ENCODE assay signal across 8 cellular contexts in the genomic region with DNA sequence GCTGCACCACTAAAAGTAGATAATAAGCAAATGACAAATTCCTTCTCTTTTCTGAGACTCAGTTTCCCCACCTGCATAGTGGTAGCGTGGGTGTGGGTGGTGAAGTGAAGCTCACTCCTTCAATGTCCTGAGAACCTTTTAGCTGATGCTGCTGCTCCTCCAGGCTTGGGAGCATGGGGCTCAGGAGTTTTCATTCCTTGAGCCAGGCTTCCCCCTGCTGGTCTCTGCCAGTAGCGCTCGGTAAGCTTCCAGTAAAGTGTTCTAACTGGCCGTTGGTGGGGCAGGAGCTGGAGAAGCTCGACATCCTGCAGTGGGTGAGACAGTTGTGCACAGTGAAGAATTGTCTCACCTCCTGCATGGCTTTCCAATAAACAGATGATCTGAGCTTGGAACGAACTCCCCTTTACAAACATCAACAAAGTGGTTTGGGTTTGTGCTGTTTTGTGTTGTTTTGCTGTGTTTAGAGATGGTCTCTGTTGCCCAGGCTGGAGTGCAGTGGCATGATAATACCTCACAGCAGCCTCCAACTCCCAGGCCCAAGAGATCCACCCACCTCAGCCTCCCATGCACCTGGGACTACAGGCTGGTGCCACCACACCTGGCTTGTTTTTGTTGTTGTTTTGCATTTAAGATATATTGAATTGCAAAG. TPM values are rescaled to one million over a fixed set of nuclear protein-coding genes. Genes with fewer than 3 reads are reported as not detected.
DNase-seq lines count a peak whose midpoint lies in the region; ATAC-seq and TF ChIP-seq lines count a peak whose summit lies in the region.
"Had no signal": no experiment of that assay in that cellular context is flagged by ENCODE, and none has a peak within 500 bp of the region (broad histone marks: within the 10 kb centered on the region; RNA-seq: fewer than 3 reads in every experiment).

No MANE protein-coding gene starts in this region.

- no peak overlapping the region for H3K27ac Mint-ChIP-seq in activated naive CD8-positive, alpha-beta T cell treated with anti-CD3 and anti-CD28 coated beads, Interleukin-2, amount 10 ng/mL, durations not matched to agents 7 days and 5 days

- TF ChIP-seq CTCF in GM13976 (IDR thresholded peaks at IDR 0.05; ENCODE audit: borderline replicate concordance, control extremely low read depth, extremely low read depth, insufficient read depth, missing control alignments) (peak; percentile 96), SU-DHL-6 (IDR thresholded peaks at IDR 0.05; ENCODE audit: insufficient read depth, low read length, poor library complexity, severe bottlenecking) (peak; percentile 71), heart left ventricle (IDR thresholded peaks at IDR 0.05) (peak; percentile 77 to 89 (median 86))

- no peaks in the 10 kb centered on the region for H3K36me3 Mint-ChIP-seq in activated naive CD8-positive, alpha-beta T cell treated with anti-CD3 and anti-CD28 coated beads, Interleukin-2, amount 10 ng/mL, durations not matched to agents 7 days and 5 days

- H2AFZ ChIP-seq in SU-DHL-6 (ENCODE audit: low read depth, low read length, severe bottlenecking), result no peak overlapping the region

- ATAC-seq in HG02571 (IDR thresholded peaks at IDR 0.05; ENCODE audit: unreplicated experiment) (peak; percentile 88), heart left ventricle (peak; percentile 79 to 98 (median 94))
- peak; percentile 92 for ATAC-seq in activated naive CD8-positive, alpha-beta T cell treated with anti-CD3 and anti-CD28 coated beads, Interleukin-2, amount 10 ng/mL, durations not matched to agents 7 days and 5 days (ENCODE audit: low read depth)

- DNase-seq in GM13976 (ENCODE audit: low spot score) (peak; percentile 78), NAMALWA (ENCODE audit: low spot score) (peak; percentile 81), heart left ventricle (peak; percentile 74 to 86 (median 82)), retina (peak; percentile 83)
- DNase-seq in activated naive CD8-positive, alpha-beta T cell treated with anti-CD3 and anti-CD28 coated beads, Interleukin-2, amount 10 ng/mL, durations not matched to agents 7 days and 5 days, result peak; percentile 71

- H3K4me3 Mint-ChIP-seq in activated naive CD8-positive, alpha-beta T cell treated with anti-CD3 and anti-CD28 coated beads, Interleukin-2, amount 10 ng/mL, durations not matched to agents 7 days and 5 days, result no peak overlapping the region

- no peak overlapping the region for H3K27ac ChIP-seq in SU-DHL-6 (ENCODE audit: low read depth, low read length)
- no peak overlapping the region for H3K27ac ChIP-seq in heart left ventricle
- H3K27ac ChIP-seq: skin epidermis had no signal

- in situ Hi-C loops in GM13976 (cut with MboI; ENCODE audit: low sequenced_read_pairs, unreplicated experiment), result no loop called here

- H3K9me3 Mint-ChIP-seq in activated naive CD8-positive, alpha-beta T cell treated with anti-CD3 and anti-CD28 coated beads, Interleukin-2, amount 10 ng/mL, durations not matched to agents 7 days and 5 days, result no peaks in the 10 kb centered on the region

- intact Hi-C loops in heart left ventricle (cut with DNase I), result loop anchor here (1.0 to 5.0 kb wide), 7 partner anchors 130 to 205 kb away; a partner anchor contains a TSS

- H3K4me1 ChIP-seq in heart left ventricle, result no peaks in the 10 kb centered on the region

- H3K9me3 ChIP-seq in SU-DHL-6 (ENCODE audit: insufficient read depth, low read length) (no peaks in the 10 kb centered on the region), heart left ventricle (no peaks in the 10 kb centered on the region)

- H3K4me3 ChIP-seq in SU-DHL-6 (ENCODE audit: insufficient read depth, low read length, poor library complexity, severe bottlenecking), result no peak overlapping the region
- H3K4me3 ChIP-seq in heart left ventricle, result no peak overlapping the region
- H3K4me3 ChIP-seq: skin epidermis had no signal

- H3K79me2 ChIP-seq in SU-DHL-6 (ENCODE audit: insufficient read depth, low read length), result no peaks in the 10 kb centered on the region

- H3K27me3 ChIP-seq in SU-DHL-6 (ENCODE audit: low read length), result no peaks in the 10 kb centered on the region
- H3K27me3 ChIP-seq in heart left ventricle, result no peaks in the 10 kb centered on the region

- no peaks in the 10 kb centered on the region for H3K9me2 ChIP-seq in SU-DHL-6 (replicated peaks; ENCODE audit: insufficient read depth, low read length)

- peaks cover 3% of the 10 kb centered on the region for H3K27me3 Mint-ChIP-seq in activated naive CD8-positive, alpha-beta T cell treated with anti-CD3 and anti-CD28 coated beads, Interleukin-2, amount 10 ng/mL, durations not matched to agents 7 days and 5 days

- no peaks in the 10 kb centered on the region for H3F3A ChIP-seq in SU-DHL-6 (ENCODE audit: insufficient read depth)

- H3K36me3 ChIP-seq in SU-DHL-6 (ENCODE audit: low read length), result no peaks in the 10 kb centered on the region
- H3K36me3 ChIP-seq in heart left ventricle, result no peaks in the 10 kb centered on the region

- no peaks in the 10 kb centered on the region for H3K4me1 Mint-ChIP-seq in activated naive CD8-positive, alpha-beta T cell treated with anti-CD3 and anti-CD28 coated beads, Interleukin-2, amount 10 ng/mL, durations not matched to agents 7 days and 5 days

- no peaks in the 10 kb centered on the region for H4K20me1 ChIP-seq in SU-DHL-6 (ENCODE audit: low read depth, low read length)

- no peak overlapping the region for H3K9ac ChIP-seq in SU-DHL-6 (ENCODE audit: low read length)

- no peak for TF ChIP-seq POLR2A in heart left ventricle (IDR thresholded peaks at IDR 0.05)

- POLR2A ChIA-PET in activated naive CD8-positive, alpha-beta T cell treated with anti-CD3 and anti-CD28 coated beads, Interleukin-2, amount 10 ng/mL, durations not matched to agents 7 days and 5 days (lab: Charles Lee), result interaction anchor here (1.1 to 1.4 kb wide), 2 partner anchors 119 to 205 kb away, joined by 3 to 6 read pairs; a partner anchor contains a TSS

- H3K4me2 ChIP-seq in SU-DHL-6 (ENCODE audit: low read depth, low read length, poor library complexity, severe bottlenecking), result no peak overlapping the region

- WGBS in heart left ventricle, 4 donors, result 0 to 2% (median 1%) methylated on average over 6 of the region's 6 CpGs

RNA-seq across cellular contexts. Expression of a gene that starts 34.6 kb away (rescaled TPM):
- under 1 TPM; 0.39 to 0.96 TPM for total RNA-seq in activated naive CD8-positive, alpha-beta T cell treated with anti-CD3 and anti-CD28 coated beads, Interleukin-2, amount 10 ng/mL, durations not matched to agents 7 days and 5 days
- total RNA-seq in heart left ventricle, result 1,000 to 10,000 TPM in 1 of 9 donors, 100 to 1,000 TPM in 8; 355 to 1,522 (median 471) TPM
- polyA plus RNA-seq in heart left ventricle, result 100 to 1,000 TPM; 119 to 747 TPM

Comparison
In these comparisons a context has a peak if more than half of its experiments do, and no peak if none do; other contexts are left out.
1. RNA of a gene that starts 34.6 kb away (total RNA-seq): 355 to 1,522 TPM in heart left ventricle; 0.39 to 0.96 TPM in activated naive CD8-positive, alpha-beta T cell treated with anti-CD3 and anti-CD28 coated beads, Interleukin-2, amount 10 ng/mL, durations not matched to agents 7 days and 5 days; every median in the first group is over 100 times any median in the second.
2. Peak in every context shown above with its lines, with median percentiles within 50 percentile points of each other: DNase-seq, CTCF ChIP-seq and ATAC-seq.